8 cellular contexts compared by ENCODE assay signal in genomic region chr14:49959822-49960408, GRCh38.
DNase-seq lines count a peak whose midpoint lies in the region; ATAC-seq and TF ChIP-seq lines count a peak whose summit lies in the region.

No MANE protein-coding gene starts in this region.

- no peak for TF ChIP-seq CTCF in GM13977 (IDR thresholded peaks at IDR 0.05; ENCODE audit: extremely low read depth, insufficient read depth, missing control alignments)
- no peak for TF ChIP-seq CTCF in epithelial cell of esophagus (IDR thresholded peaks at IDR 0.05; ENCODE audit: insufficient read depth, low read depth, low read length, missing control alignments)

- no peak overlapping the region for H3K4me3 Mint-ChIP-seq in stimulated activated effector memory CD8-positive, alpha-beta T cell treated with anti-CD3 and anti-CD28 coated beads, Interleukin-12 subunit alpha, Interleukin-12 subunit beta, amount 100 ng/mL, for 72 hours

- no peak overlapping the region for H3K27ac Mint-ChIP-seq in stimulated activated effector memory CD8-positive, alpha-beta T cell treated with anti-CD3 and anti-CD28 coated beads, Interleukin-12 subunit alpha, Interleukin-12 subunit beta, amount 100 ng/mL, for 72 hours

- H3K36me3 Mint-ChIP-seq in stimulated activated effector memory CD8-positive, alpha-beta T cell treated with anti-CD3 and anti-CD28 coated beads, Interleukin-12 subunit alpha, Interleukin-12 subunit beta, amount 100 ng/mL, for 72 hours = no peaks in the 10 kb centered on the region

- no peak overlapping the region for H3K4me3 ChIP-seq in epithelial cell of esophagus (ENCODE audit: low read length)

- DNase-seq in GM13977 (ENCODE audit: low spot score) (peak; percentile 45), NCI-H187 (lab: John Stamatoyannopoulos, UW) (peak; percentile 91 to 95), epithelial cell of esophagus (ENCODE audit: low read depth) (peak; percentile 65), NCI-H1694 (lab: John Stamatoyannopoulos, UW) (no peak), UCSD-AML1 (lab: John Stamatoyannopoulos, UW; ENCODE audit: unreplicated experiment) (no peak), HUDEP-2 (lab: John Stamatoyannopoulos, UW; ENCODE audit: unreplicated experiment in 76 of 76) (no peak)
- DNase-seq in stimulated activated effector memory CD8-positive, alpha-beta T cell treated with anti-CD3 and anti-CD28 coated beads, Interleukin-12 subunit alpha, Interleukin-12 subunit beta, amount 100 ng/mL, for 72 hours (ENCODE audit: low spot score in 2 of 2) = no peak

- in situ Hi-C loops in GM13977 (cut with MboI; ENCODE audit: low pct_unique_long_range_greater_than_20kb, low sequenced_read_pairs, unreplicated experiment) = no loop called here

- H3K9me3 Mint-ChIP-seq in stimulated activated effector memory CD8-positive, alpha-beta T cell treated with anti-CD3 and anti-CD28 coated beads, Interleukin-12 subunit alpha, Interleukin-12 subunit beta, amount 100 ng/mL, for 72 hours = no peaks in the 10 kb centered on the region

- ATAC-seq in GM21619 (IDR thresholded peaks at IDR 0.05; ENCODE audit: unreplicated experiment) = peak; percentile 48
- no peak for ATAC-seq in stimulated activated effector memory CD8-positive, alpha-beta T cell treated with anti-CD3 and anti-CD28 coated beads, Interleukin-12 subunit alpha, Interleukin-12 subunit beta, amount 100 ng/mL, for 72 hours

- peaks cover 20% of the 10 kb centered on the region for H3K4me1 Mint-ChIP-seq in stimulated activated effector memory CD8-positive, alpha-beta T cell treated with anti-CD3 and anti-CD28 coated beads, Interleukin-12 subunit alpha, Interleukin-12 subunit beta, amount 100 ng/mL, for 72 hours

Comparison
In these comparisons a context has a peak if more than half of its experiments do, and no peak if none do; other contexts are left out.
1. DNase-seq: peak in GM13977 (single experiment), NCI-H187 (2 of 2) and epithelial cell of esophagus (single experiment); none in stimulated activated effector memory CD8-positive, alpha-beta T cell treated with anti-CD3 and anti-CD28 coated beads, Interleukin-12 subunit alpha, Interleukin-12 subunit beta, amount 100 ng/mL, for 72 hours (0 of 2), NCI-H1694 (single experiment), UCSD-AML1 (single experiment) and HUDEP-2 (0 of 76).